Comparison of ENCODE assay signal across 34 cellular contexts in genomic region chr22:49163258-49163959, GRCh38.
"Had no signal": no experiment of that assay in that cellular context is flagged by ENCODE, and none has a peak within 500 bp of the region (broad histone marks: within the 10 kb centered on the region; RNA-seq: fewer than 3 reads in every experiment).

No MANE protein-coding gene starts in this region.

- H3K36me3 Mint-ChIP-seq: activated naive CD4-positive, alpha-beta T cell treated with anti-CD3 and anti-CD28 coated beads, Interleukin-2, amount 50 U/mL, for 24 hours; activated naive CD8-positive, alpha-beta T cell treated with anti-CD3 and anti-CD28 coated beads for 36 hours; brain; T-cell had no signal

- H3K9me3 Mint-ChIP-seq: activated B cell treated with CpG ODN at 0.5 μM for 24 hours; activated CD8-positive, alpha-beta T cell treated with anti-CD3 and anti-CD28 coated beads for 36 hours; activated naive CD4-positive, alpha-beta T cell treated with anti-CD3 and anti-CD28 coated beads for 36 hours; activated naive CD4-positive, alpha-beta T cell treated with anti-CD3 and anti-CD28 coated beads, Interleukin-2, amount 50 U/mL, for 24 hours; activated naive CD8-positive, alpha-beta T cell treated with anti-CD3 and anti-CD28 coated beads for 36 hours; activated naive CD8-positive, alpha-beta T cell treated with anti-CD3 and anti-CD28 coated beads, Interleukin-2, amount 50 U/mL, for 24 hours; activated T-helper 1 cell treated with anti-CD3 and anti-CD28 coated beads, Interleukin-12 subunit alpha, Interleukin-12 subunit beta, Interleukin-2, Interleukin-4 antibody, amounts not matched to agents 30 ng/mL and 10 ng/mL and 1 ng/mL, durations not matched to agents 14 hours and 24 hours and 36 hours; activated T-helper 2 cell treated with anti-CD3 and anti-CD28 coated beads, Interferon-gamma antibody, Interleukin-2, Interleukin-4, amounts not matched to agents 10 μg/mL and 5 μg/mL and 100 μg/mL, durations not matched to agents 14 hours and 24 hours and 36 hours; central memory CD8-positive, alpha-beta T cell; T-cell; T-helper 1 cell treated with Interleukin-12 subunit alpha and Interleukin-12 subunit beta and Interleukin-4 antibody, amounts not matched to agents 30 μg/mL and 1 μg/mL, for 36 hours had no signal

- H3K27ac ChIP-seq: adrenal gland, ascending aorta, breast epithelium, cardiac muscle cell, coronary artery, epithelial cell of prostate, esophagus squamous epithelium, gastroesophageal sphincter, heart right ventricle, WERI-Rb-1 had no signal

- H3K4me1 ChIP-seq: adrenal gland, breast epithelium, esophagus squamous epithelium, gastroesophageal sphincter, heart right ventricle had no signal

- H3K9me3 ChIP-seq: adrenal gland, ascending aorta, breast epithelium, esophagus squamous epithelium, gastroesophageal sphincter had no signal

- H3K27ac Mint-ChIP-seq: activated B cell treated with CpG ODN at 0.5 μM for 24 hours; activated CD8-positive, alpha-beta T cell treated with anti-CD3 and anti-CD28 coated beads for 36 hours; activated naive CD4-positive, alpha-beta T cell treated with anti-CD3 and anti-CD28 coated beads for 36 hours; activated naive CD4-positive, alpha-beta T cell treated with anti-CD3 and anti-CD28 coated beads, Interleukin-2, amount 50 U/mL, for 24 hours; activated naive CD8-positive, alpha-beta T cell treated with anti-CD3 and anti-CD28 coated beads for 36 hours; activated naive CD8-positive, alpha-beta T cell treated with anti-CD3 and anti-CD28 coated beads, Interleukin-2, amount 50 U/mL, for 24 hours; activated T-helper 1 cell treated with anti-CD3 and anti-CD28 coated beads, Interleukin-12 subunit alpha, Interleukin-12 subunit beta, Interleukin-2, Interleukin-4 antibody, amounts not matched to agents 30 ng/mL and 10 ng/mL and 1 ng/mL, durations not matched to agents 14 hours and 24 hours and 36 hours; activated T-helper 2 cell treated with anti-CD3 and anti-CD28 coated beads, Interferon-gamma antibody, Interleukin-2, Interleukin-4, amounts not matched to agents 10 μg/mL and 5 μg/mL and 100 μg/mL, durations not matched to agents 14 hours and 24 hours and 36 hours; brain; T-cell; T-helper 1 cell treated with Interleukin-12 subunit alpha and Interleukin-12 subunit beta and Interleukin-4 antibody, amounts not matched to agents 30 μg/mL and 1 μg/mL, for 36 hours had no signal

- DNase-seq: activated B cell treated with CpG ODN at 0.5 μM for 24 hours; activated CD4-positive, alpha-beta T cell treated with anti-CD3 and anti-CD28 coated beads for 48 hours; activated CD4-positive, alpha-beta T cell treated with anti-CD3 and anti-CD28 coated beads, Interleukin-2, amount 50 U/mL, for 1 hour; activated CD4-positive, alpha-beta T cell treated with anti-CD3 and anti-CD28 coated beads, Interleukin-2, amount 50 U/mL, for 48 hours; activated CD8-positive, alpha-beta memory T cell treated with anti-CD3 and anti-CD28 coated beads for 24 hours; activated CD8-positive, alpha-beta T cell treated with anti-CD3 and anti-CD28 coated beads for 36 hours; activated effector memory CD4-positive, alpha-beta T cell treated with anti-CD3 and anti-CD28 coated beads, Interleukin-2, amount 50 U/mL, for 16 hours; activated naive CD4-positive, alpha-beta T cell treated with anti-CD3 and anti-CD28 coated beads for 36 hours; activated naive CD8-positive, alpha-beta T cell treated with anti-CD3 and anti-CD28 coated beads for 36 hours; activated naive CD8-positive, alpha-beta T cell treated with anti-CD3 and anti-CD28 coated beads, Interleukin-2, amount 50 U/mL, for 24 hours; activated T-cell treated with anti-CD3 and anti-CD28 coated beads, Interleukin-2, amount 50 U/mL, for 1 hour; activated T-cell treated with anti-CD3 and anti-CD28 coated beads, Interleukin-2, amount 50 U/mL, for 48 hours; adrenal gland; amygdala; effector CD8-positive, alpha-beta T cell; esophagus squamous epithelium; foreskin melanocyte; heart right ventricle; T-cell; T1000; WERI-Rb-1 had no signal

- ATAC-seq: activated CD4-positive, CD25-positive, alpha-beta regulatory T cell treated with anti-CD3 and anti-CD28 coated beads, Interleukin-2, amount 50 U/mL, for 24 hours; activated CD8-positive, alpha-beta T cell treated with anti-CD3 and anti-CD28 coated beads for 36 hours; activated naive CD8-positive, alpha-beta T cell treated with anti-CD3 and anti-CD28 coated beads, Interleukin-2, amount 50 U/mL, for 24 hours; gastroesophageal sphincter; heart right ventricle; T-cell had no signal

- H3K27me3 Mint-ChIP-seq: activated B cell treated with CpG ODN at 0.5 μM for 24 hours; activated CD8-positive, alpha-beta T cell treated with anti-CD3 and anti-CD28 coated beads for 36 hours; activated naive CD8-positive, alpha-beta T cell treated with anti-CD3 and anti-CD28 coated beads for 36 hours; activated naive CD8-positive, alpha-beta T cell treated with anti-CD3 and anti-CD28 coated beads, Interleukin-2, amount 50 U/mL, for 24 hours had no signal

- H3K36me3 ChIP-seq: adrenal gland, ascending aorta, breast epithelium, cardiac muscle cell, esophagus squamous epithelium, gastroesophageal sphincter, heart right ventricle, WERI-Rb-1 had no signal

- H3K27me3 ChIP-seq: adrenal gland, ascending aorta, cardiac muscle cell had no signal

- H3K4me3 ChIP-seq: adrenal gland, ascending aorta, breast epithelium, cardiac muscle cell, coronary artery, esophagus squamous epithelium, gastroesophageal sphincter, heart right ventricle had no signal

- H3K4me1 Mint-ChIP-seq: activated B cell treated with CpG ODN at 0.5 μM for 24 hours; activated naive CD4-positive, alpha-beta T cell treated with anti-CD3 and anti-CD28 coated beads, Interleukin-2, amount 50 U/mL, for 24 hours; activated naive CD8-positive, alpha-beta T cell treated with anti-CD3 and anti-CD28 coated beads for 36 hours; activated naive CD8-positive, alpha-beta T cell treated with anti-CD3 and anti-CD28 coated beads, Interleukin-2, amount 50 U/mL, for 24 hours; central memory CD8-positive, alpha-beta T cell; T-cell had no signal

- H3K4me3 Mint-ChIP-seq: activated B cell treated with CpG ODN at 0.5 μM for 24 hours; activated CD8-positive, alpha-beta T cell treated with anti-CD3 and anti-CD28 coated beads for 36 hours; activated naive CD4-positive, alpha-beta T cell treated with anti-CD3 and anti-CD28 coated beads for 36 hours; activated naive CD4-positive, alpha-beta T cell treated with anti-CD3 and anti-CD28 coated beads, Interleukin-2, amount 50 U/mL, for 24 hours; activated naive CD8-positive, alpha-beta T cell treated with anti-CD3 and anti-CD28 coated beads for 36 hours; activated naive CD8-positive, alpha-beta T cell treated with anti-CD3 and anti-CD28 coated beads, Interleukin-2, amount 50 U/mL, for 24 hours; activated T-helper 1 cell treated with anti-CD3 and anti-CD28 coated beads, Interleukin-12 subunit alpha, Interleukin-12 subunit beta, Interleukin-2, Interleukin-4 antibody, amounts not matched to agents 30 ng/mL and 10 ng/mL and 1 ng/mL, durations not matched to agents 14 hours and 24 hours and 36 hours; brain; central memory CD8-positive, alpha-beta T cell; T-cell; T-helper 1 cell treated with Interleukin-12 subunit alpha and Interleukin-12 subunit beta and Interleukin-4 antibody, amounts not matched to agents 30 μg/mL and 1 μg/mL, for 36 hours had no signal
